1 cellular context compared by ENCODE assay signal in the genomic region with DNA sequence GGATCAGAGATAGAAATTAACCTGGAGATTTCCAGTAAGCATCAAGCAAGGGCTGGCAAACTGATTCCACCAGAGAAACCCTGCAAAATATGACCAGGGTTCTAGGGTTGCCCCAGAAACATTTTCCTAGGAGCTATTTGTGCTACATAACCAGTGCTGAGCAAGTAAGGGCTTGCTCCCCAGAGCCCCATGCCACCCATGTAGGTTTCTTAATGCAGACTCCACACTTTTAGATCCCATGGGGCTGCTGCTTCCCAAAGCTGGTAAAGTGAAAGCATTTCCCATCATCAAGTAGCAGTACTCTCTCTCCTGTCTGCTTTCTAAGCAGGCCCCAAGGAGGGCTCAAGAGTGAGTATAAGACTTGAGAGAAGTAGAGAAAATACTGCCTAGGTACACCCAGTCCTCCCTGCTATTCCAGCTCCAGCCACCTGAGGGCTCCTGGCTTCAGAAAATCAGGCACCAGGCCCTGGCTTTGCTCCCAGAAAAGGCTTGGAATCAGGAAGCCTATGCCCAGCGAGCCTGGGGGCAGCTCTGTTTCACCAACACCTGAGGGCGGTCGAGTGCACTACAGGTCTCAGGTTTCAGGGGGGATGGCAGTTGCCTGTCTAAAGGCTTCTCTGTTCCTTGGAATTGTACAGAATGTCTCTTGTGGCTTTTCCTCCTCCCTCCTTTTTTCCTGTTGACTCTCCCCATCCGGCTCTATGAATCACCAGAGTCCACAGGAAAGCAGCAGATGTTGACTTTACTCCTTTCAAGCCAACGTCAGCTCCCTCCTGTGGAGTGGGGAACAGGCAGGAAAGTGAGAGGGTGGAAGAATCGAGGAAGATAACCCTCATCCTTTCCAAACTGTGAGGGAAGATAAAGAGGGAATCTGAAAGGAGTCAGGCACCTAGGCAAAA.
TF ChIP-seq lines count a peak whose summit lies in the region.

No MANE protein-coding gene starts in this region.

TF ChIP-seq in K562, 482 proteins besides CTCF, POLR2A, EP300 and RAD21 (continued from another document and continues in another):
- TF ChIP-seq, protein P1, sequence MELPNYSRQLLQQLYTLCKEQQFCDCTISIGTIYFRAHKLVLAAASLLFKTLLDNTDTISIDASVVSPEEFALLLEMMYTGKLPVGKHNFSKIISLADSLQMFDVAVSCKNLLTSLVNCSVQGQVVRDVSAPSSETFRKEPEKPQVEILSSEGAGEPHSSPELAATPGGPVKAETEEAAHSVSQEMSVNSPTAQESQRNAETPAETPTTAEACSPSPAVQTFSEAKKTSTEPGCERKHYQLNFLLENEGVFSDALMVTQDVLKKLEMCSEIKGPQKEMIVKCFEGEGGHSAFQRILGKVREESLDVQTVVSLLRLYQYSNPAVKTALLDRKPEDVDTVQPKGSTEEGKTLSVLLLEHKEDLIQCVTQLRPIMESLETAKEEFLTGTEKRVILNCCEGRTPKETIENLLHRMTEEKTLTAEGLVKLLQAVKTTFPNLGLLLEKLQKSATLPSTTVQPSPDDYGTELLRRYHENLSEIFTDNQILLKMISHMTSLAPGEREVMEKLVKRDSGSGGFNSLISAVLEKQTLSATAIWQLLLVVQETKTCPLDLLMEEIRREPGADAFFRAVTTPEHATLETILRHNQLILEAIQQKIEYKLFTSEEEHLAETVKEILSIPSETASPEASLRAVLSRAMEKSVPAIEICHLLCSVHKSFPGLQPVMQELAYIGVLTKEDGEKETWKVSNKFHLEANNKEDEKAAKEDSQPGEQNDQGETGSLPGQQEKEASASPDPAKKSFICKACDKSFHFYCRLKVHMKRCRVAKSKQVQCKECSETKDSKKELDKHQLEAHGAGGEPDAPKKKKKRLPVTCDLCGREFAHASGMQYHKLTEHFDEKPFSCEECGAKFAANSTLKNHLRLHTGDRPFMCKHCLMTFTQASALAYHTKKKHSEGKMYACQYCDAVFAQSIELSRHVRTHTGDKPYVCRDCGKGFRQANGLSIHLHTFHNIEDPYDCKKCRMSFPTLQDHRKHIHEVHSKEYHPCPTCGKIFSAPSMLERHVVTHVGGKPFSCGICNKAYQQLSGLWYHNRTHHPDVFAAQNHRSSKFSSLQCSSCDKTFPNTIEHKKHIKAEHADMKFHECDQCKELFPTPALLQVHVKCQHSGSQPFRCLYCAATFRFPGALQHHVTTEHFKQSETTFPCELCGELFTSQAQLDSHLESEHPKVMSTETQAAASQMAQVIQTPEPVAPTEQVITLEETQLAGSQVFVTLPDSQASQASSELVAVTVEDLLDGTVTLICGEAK (IDR thresholded peaks at IDR 0.05) = no peak
- TF ChIP-seq, protein P1 (CRISPR knock-in tag; IDR thresholded peaks at IDR 0.05) = no peak
- no peak for TF ChIP-seq WHSC1 (IDR thresholded peaks at IDR 0.05; ENCODE audit: low read length)
- TF ChIP-seq, protein P2, sequence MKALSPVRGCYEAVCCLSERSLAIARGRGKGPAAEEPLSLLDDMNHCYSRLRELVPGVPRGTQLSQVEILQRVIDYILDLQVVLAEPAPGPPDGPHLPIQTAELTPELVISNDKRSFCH (CRISPR knock-in tag; IDR thresholded peaks at IDR 0.05) = no peak
- TF ChIP-seq, protein P2 (tag; IDR thresholded peaks at IDR 0.05) = no peak
- TF ChIP-seq, protein P3, sequence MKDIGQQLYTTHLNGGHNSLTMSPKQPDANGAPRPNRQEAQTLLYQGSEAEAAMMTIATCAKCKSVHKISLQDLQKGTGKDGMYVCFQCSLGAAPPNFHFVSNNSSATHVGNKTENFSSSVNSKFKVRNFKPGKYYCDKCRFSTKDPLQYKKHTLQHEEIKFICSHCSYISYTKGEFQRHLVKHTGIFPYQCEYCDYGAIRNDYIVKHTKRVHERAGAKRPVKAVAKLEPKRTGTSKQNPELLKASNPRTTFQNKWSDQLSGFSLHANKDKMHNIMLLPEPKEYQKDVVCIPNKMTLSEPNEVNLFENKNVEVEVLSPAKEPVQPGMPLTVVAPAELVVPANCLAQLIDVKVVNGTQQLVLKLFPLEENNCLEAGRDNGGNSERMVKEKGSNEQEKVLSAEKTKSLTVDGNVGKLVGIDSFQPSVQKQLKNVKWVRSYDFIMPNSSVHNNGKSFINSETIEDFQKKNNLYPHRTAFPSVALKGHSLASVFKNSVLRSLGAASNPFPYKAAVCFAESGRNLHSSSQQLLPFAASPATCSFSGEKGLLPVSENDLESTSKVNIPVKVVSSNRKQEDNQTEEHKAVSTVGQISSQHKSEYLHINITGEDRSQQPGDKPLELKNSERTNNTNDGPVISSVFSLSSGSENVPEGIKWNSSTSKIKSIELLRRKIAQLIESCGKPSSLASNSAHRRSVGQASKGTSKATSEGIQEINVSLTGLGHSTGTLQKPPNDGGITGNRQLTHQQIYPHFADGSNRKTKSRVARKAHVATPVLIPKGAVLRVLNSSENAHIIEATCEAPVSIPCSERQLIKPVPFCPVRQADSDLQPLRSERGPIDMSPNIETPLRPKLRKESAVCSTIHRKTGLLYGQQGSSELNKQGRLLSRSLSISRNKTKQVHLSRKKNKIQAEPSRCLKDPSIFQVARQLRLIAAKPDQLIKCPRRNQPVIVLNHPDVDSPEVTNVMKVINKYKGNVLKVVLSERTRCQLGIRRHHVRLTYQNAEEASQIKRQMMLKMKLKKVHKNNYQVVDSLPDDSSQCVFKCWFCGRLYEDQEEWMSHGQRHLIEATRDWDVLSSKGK (CRISPR knock-in tag; IDR thresholded peaks at IDR 0.05) = no peak
- TF ChIP-seq, protein P4, sequence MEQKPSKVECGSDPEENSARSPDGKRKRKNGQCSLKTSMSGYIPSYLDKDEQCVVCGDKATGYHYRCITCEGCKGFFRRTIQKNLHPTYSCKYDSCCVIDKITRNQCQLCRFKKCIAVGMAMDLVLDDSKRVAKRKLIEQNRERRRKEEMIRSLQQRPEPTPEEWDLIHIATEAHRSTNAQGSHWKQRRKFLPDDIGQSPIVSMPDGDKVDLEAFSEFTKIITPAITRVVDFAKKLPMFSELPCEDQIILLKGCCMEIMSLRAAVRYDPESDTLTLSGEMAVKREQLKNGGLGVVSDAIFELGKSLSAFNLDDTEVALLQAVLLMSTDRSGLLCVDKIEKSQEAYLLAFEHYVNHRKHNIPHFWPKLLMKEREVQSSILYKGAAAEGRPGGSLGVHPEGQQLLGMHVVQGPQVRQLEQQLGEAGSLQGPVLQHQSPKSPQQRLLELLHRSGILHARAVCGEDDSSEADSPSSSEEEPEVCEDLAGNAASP (IDR thresholded peaks at IDR 0.05) = no peak
- no peak for TF ChIP-seq NR1H2 (CRISPR knock-in tag; IDR thresholded peaks at IDR 0.05)
- no peak for TF ChIP-seq SAP30 (IDR thresholded peaks at IDR 0.05; ENCODE audit: borderline replicate concordance, insufficient read depth, low read depth, low read length, poor library complexity, severe bottlenecking)
- no peak for TF ChIP-seq SIN3A (IDR thresholded peaks at IDR 0.05; ENCODE audit: borderline replicate concordance in 2 of 2, control insufficient read depth in 1 of 2, low read depth in 2 of 2, low read length in 2 of 2)
- no peak for TF ChIP-seq CBX2 (IDR thresholded peaks at IDR 0.05; ENCODE audit: insufficient read depth, low read length, poor library complexity, severe bottlenecking)
- TF ChIP-seq SFPQ (IDR thresholded peaks at IDR 0.05; ENCODE audit: low read depth, low read length) = no peak
- TF ChIP-seq, protein P5, sequence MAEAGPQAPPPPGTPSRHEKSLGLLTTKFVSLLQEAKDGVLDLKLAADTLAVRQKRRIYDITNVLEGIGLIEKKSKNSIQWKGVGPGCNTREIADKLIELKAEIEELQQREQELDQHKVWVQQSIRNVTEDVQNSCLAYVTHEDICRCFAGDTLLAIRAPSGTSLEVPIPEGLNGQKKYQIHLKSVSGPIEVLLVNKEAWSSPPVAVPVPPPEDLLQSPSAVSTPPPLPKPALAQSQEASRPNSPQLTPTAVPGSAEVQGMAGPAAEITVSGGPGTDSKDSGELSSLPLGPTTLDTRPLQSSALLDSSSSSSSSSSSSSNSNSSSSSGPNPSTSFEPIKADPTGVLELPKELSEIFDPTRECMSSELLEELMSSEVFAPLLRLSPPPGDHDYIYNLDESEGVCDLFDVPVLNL (CRISPR knock-in tag; IDR thresholded peaks at IDR 0.05; ENCODE audit: low read depth) = no peak
- no peak for TF ChIP-seq U2AF1 (optimal IDR thresholded peaks at IDR 0.05; ENCODE audit: low read depth, low read length)
- TF ChIP-seq, protein P6, sequence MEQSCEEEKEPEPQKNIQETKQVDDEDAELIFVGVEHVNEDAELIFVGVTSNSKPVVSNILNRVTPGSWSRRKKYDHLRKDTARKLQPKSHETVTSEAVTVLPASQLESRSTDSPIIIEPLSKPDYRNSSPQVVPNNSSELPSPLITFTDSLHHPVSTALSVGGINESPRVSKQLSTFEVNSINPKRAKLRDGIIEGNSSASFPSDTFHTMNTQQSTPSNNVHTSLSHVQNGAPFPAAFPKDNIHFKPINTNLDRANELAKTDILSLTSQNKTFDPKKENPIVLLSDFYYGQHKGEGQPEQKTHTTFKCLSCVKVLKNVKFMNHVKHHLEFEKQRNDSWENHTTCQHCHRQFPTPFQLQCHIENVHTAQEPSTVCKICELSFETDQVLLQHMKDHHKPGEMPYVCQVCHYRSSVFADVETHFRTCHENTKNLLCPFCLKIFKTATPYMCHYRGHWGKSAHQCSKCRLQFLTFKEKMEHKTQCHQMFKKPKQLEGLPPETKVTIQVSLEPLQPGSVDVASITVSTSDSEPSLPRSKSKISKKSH (CRISPR knock-in tag; IDR thresholded peaks at IDR 0.05) = no peak
- TF ChIP-seq ZNF507 (tag; conservative IDR thresholded peaks at IDR 0.05) = no peak
- TF ChIP-seq HDAC3 (IDR thresholded peaks at IDR 0.05; ENCODE audit: borderline replicate concordance, partially characterized antibody) = no peak
- TF ChIP-seq DDX20 (tag; IDR thresholded peaks at IDR 0.05; ENCODE audit: low read depth) = no peak
- TF ChIP-seq ZNF668 (CRISPR knock-in tag; IDR thresholded peaks at IDR 0.05) = no peak
- no peak for TF ChIP-seq XRCC4 (IDR thresholded peaks at IDR 0.05; ENCODE audit: extremely low read depth, insufficient read depth, insufficient read length)
- TF ChIP-seq RCOR1 (IDR thresholded peaks at IDR 0.05; ENCODE audit: borderline replicate concordance in 1 of 2, low read depth in 2 of 2, low read length in 2 of 2) = no peak
- TF ChIP-seq ZNF444 (CRISPR knock-in tag; IDR thresholded peaks at IDR 0.05) = no peak
